ENCODE assay signal across 1 cellular context in the genomic region with DNA sequence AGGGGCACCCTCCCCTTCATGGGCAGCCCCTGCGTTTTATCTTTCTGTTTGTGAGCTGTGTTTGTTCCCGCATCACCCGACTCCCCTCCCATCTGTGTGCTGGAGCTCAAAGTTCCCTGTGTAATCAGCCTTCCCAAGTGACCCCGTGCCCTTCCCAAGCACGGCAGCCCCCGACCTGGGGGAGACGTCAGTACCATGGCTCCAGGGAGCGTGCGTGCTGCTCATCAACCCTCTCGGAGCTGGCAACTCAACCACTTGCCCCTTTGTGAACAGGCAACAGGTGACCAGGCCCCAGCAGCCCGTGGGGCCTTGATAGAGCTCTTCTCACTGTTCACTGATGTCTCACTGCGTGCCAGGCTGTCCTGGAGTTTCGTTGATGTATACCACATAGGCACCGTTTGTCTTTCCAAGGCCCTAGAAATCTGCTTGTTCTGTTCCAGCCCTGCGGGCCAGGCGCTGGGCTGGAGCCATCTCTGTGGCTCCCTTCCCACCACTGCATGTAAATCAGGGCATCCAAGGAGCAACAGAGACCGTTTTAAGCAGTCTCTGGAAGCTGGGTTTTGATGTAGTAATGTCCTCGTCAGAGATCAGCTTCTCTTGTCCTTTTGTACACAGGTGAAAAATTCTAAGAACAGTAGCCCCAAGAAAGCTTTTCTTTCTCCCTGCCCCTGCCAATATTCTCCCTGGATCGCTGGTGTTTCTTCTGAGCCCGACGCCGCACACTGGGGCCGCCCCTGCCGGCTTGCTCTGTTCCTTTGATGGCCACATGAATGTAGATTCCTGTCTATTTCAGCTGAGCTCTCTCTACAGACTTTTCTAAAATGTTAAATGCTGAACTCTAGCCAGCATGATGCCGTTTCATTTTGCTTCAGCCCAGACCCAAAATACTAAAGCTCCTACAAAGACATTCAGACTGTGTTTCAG.
TF ChIP-seq lines count a peak whose summit lies in the region.

No MANE protein-coding gene starts in this region.

TF ChIP-seq in HepG2, 621 proteins besides CTCF, POLR2A, EP300 and RAD21 (continued from another document and continues in another):
- TF ChIP-seq, protein P1, sequence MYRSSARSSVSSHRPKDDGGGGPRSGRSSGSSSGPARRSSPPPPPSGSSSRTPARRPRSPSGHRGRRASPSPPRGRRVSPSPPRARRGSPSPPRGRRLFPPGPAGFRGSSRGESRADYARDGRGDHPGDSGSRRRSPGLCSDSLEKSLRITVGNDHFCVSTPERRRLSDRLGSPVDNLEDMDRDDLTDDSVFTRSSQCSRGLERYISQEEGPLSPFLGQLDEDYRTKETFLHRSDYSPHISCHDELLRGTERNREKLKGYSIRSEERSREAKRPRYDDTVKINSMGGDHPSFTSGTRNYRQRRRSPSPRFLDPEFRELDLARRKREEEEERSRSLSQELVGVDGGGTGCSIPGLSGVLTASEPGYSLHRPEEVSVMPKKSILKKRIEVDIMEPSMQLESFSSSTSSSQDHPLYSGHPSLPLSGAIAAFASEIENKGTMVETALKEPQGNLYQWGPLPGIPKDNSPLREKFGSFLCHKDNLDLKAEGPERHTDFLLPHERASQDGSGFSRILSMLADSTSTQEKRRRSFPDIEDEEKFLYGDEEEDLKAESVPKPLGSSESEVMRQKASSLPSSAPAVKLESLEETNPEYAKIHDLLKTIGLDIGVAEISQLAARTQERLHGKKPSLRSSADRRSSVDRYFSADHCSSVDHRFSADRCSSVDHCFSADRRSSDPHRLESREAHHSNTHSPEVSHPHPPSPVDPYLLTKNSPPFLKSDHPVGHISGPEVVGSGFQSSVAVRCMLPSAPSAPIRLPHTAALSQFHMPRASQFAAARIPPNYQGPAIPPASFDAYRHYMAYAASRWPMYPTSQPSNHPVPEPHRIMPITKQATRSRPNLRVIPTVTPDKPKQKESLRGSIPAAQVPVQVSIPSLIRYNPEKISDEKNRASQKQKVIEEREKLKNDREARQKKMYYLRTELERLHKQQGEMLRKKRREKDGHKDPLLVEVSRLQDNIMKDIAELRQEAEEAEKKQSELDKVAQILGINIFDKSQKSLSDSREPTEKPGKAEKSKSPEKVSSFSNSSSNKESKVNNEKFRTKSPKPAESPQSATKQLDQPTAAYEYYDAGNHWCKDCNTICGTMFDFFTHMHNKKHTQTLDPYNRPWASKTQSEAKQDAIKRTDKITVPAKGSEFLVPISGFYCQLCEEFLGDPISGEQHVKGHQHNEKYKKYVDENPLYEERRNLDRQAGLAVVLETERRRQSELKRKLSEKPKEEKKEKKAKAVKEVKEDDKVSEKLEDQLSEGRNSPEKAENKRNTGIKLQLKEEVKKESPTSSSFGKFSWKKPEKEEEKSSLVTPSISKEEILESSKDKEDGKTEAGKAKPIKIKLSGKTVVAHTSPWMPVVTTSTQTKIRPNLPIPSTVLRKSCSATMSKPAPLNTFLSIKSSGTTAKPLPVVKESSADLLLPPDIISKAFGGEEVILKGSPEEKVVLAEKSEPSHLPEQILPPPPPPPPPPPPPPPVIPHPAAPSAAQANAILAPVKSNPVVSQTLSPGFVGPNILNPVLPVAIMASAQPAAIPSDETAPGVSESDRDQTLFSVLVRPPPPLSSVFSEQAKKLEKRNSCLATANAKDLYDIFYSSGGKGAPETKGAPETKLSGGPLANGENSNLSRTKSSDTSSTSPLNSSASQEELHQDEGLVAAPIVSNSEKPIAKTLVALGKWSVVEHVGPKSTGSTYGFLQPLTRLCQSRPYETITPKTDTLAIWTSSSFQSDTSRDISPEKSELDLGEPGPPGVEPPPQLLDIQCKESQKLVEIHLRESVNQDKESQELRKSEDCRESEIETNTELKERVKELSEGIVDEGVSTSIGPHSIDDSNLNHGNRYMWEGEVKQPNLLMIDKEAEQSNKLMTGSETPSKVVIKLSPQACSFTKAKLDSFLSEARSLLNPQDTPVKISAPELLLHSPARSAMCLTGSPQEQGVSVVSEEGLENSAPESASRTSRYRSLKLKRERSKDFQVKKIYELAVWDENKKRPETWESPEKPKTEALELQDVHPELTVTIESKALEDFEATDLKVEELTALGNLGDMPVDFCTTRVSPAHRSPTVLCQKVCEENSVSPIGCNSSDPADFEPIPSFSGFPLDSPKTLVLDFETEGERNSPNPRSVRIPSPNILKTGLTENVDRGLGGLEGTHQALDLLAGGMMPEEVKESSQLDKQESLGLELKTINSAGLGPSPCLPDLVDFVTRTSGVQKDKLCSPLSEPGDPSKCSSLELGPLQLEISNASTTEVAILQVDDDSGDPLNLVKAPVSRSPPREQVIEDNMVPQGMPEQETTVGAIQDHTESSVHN (CRISPR knock-in tag; IDR thresholded peaks at IDR 0.05), result 0 out of 2 replicates have a peak, but pooled peaks have one; percentile 63
- no peak for TF ChIP-seq TEAD2 (CRISPR knock-in tag; IDR thresholded peaks at IDR 0.05)
- no peak for TF ChIP-seq PRPF4 (IDR thresholded peaks at IDR 0.05; ENCODE audit: low read depth, low read length, poor library complexity, severe bottlenecking)
- TF ChIP-seq, protein P2, sequence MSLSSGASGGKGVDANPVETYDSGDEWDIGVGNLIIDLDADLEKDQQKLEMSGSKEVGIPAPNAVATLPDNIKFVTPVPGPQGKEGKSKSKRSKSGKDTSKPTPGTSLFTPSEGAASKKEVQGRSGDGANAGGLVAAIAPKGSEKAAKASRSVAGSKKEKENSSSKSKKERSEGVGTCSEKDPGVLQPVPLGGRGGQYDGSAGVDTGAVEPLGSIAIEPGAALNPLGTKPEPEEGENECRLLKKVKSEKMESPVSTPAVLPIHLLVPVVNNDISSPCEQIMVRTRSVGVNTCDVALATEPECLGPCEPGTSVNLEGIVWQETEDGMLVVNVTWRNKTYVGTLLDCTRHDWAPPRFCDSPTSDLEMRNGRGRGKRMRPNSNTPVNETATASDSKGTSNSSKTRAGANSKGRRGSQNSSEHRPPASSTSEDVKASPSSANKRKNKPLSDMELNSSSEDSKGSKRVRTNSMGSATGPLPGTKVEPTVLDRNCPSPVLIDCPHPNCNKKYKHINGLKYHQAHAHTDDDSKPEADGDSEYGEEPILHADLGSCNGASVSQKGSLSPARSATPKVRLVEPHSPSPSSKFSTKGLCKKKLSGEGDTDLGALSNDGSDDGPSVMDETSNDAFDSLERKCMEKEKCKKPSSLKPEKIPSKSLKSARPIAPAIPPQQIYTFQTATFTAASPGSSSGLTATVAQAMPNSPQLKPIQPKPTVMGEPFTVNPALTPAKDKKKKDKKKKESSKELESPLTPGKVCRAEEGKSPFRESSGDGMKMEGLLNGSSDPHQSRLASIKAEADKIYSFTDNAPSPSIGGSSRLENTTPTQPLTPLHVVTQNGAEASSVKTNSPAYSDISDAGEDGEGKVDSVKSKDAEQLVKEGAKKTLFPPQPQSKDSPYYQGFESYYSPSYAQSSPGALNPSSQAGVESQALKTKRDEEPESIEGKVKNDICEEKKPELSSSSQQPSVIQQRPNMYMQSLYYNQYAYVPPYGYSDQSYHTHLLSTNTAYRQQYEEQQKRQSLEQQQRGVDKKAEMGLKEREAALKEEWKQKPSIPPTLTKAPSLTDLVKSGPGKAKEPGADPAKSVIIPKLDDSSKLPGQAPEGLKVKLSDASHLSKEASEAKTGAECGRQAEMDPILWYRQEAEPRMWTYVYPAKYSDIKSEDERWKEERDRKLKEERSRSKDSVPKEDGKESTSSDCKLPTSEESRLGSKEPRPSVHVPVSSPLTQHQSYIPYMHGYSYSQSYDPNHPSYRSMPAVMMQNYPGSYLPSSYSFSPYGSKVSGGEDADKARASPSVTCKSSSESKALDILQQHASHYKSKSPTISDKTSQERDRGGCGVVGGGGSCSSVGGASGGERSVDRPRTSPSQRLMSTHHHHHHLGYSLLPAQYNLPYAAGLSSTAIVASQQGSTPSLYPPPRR (CRISPR knock-in tag; IDR thresholded peaks at IDR 0.05; ENCODE audit: borderline replicate concordance), result peak; percentile 76; the same call in 1 of the 2 replicates
- no peak for TF ChIP-seq RARG (CRISPR knock-in tag; IDR thresholded peaks at IDR 0.05; ENCODE audit: low read depth)
- TF ChIP-seq MAFG (CRISPR knock-in tag; IDR thresholded peaks at IDR 0.05), result no peak
- 0 out of 2 replicates have a peak, but pooled peaks have one; percentile 18 for TF ChIP-seq FOSL2 (CRISPR knock-in tag; IDR thresholded peaks at IDR 0.05)
- TF ChIP-seq SIX1 (CRISPR knock-in tag; IDR thresholded peaks at IDR 0.05; ENCODE audit: borderline replicate concordance), result no peak
- TF ChIP-seq ZNF546 (CRISPR knock-in tag; conservative IDR thresholded peaks at IDR 0.05), result no peak
- peak; percentile 80 for TF ChIP-seq DPF2 (CRISPR knock-in tag; IDR thresholded peaks at IDR 0.05; ENCODE audit: borderline replicate concordance, low read depth)
- TF ChIP-seq, protein P3, sequence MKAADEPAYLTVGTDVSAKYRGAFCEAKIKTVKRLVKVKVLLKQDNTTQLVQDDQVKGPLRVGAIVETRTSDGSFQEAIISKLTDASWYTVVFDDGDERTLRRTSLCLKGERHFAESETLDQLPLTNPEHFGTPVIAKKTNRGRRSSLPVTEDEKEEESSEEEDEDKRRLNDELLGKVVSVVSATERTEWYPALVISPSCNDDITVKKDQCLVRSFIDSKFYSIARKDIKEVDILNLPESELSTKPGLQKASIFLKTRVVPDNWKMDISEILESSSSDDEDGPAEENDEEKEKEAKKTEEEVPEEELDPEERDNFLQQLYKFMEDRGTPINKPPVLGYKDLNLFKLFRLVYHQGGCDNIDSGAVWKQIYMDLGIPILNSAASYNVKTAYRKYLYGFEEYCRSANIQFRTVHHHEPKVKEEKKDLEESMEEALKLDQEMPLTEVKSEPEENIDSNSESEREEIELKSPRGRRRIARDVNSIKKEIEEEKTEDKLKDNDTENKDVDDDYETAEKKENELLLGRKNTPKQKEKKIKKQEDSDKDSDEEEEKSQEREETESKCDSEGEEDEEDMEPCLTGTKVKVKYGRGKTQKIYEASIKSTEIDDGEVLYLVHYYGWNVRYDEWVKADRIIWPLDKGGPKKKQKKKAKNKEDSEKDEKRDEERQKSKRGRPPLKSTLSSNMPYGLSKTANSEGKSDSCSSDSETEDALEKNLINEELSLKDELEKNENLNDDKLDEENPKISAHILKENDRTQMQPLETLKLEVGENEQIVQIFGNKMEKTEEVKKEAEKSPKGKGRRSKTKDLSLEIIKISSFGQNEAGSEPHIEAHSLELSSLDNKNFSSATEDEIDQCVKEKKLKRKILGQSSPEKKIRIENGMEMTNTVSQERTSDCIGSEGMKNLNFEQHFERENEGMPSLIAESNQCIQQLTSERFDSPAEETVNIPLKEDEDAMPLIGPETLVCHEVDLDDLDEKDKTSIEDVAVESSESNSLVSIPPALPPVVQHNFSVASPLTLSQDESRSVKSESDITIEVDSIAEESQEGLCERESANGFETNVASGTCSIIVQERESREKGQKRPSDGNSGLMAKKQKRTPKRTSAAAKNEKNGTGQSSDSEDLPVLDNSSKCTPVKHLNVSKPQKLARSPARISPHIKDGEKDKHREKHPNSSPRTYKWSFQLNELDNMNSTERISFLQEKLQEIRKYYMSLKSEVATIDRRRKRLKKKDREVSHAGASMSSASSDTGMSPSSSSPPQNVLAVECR (CRISPR knock-in tag; IDR thresholded peaks at IDR 0.05; ENCODE audit: borderline replicate concordance), result peak; percentile 47; the same call in 1 of the 2 replicates
- TF ChIP-seq NCOA5 (CRISPR knock-in tag; IDR thresholded peaks at IDR 0.05), result no peak
- TF ChIP-seq, protein P4, sequence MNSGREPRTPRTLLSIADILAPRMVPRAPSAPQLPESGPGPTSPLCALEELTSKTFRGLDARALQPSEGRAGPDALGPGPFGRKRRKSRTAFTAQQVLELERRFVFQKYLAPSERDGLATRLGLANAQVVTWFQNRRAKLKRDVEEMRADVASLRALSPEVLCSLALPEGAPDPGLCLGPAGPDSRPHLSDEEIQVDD (CRISPR knock-in tag; IDR thresholded peaks at IDR 0.05; ENCODE audit: borderline replicate concordance), result no peak
- TF ChIP-seq MAFK (conservative IDR thresholded peaks at IDR 0.05 in 1 of 2, IDR thresholded peaks at IDR 0.05 in 1 of 2; ENCODE audit: low read length in 2 of 2), result no peak
- TF ChIP-seq ZFP37 (CRISPR knock-in tag; IDR thresholded peaks at IDR 0.05; ENCODE audit: borderline replicate concordance), result no peak
- TF ChIP-seq TCF7 (IDR thresholded peaks at IDR 0.05; ENCODE audit: low read depth), result 0 out of 2 replicates have a peak, but pooled peaks have one; percentile 2
- no peak; the same call in 1 of the 2 replicates for TF ChIP-seq ZNF543 (CRISPR knock-in tag; IDR thresholded peaks at IDR 0.05)
- no peak for TF ChIP-seq MIER3 (CRISPR knock-in tag; IDR thresholded peaks at IDR 0.05; ENCODE audit: borderline replicate concordance)
- TF ChIP-seq, protein P5, sequence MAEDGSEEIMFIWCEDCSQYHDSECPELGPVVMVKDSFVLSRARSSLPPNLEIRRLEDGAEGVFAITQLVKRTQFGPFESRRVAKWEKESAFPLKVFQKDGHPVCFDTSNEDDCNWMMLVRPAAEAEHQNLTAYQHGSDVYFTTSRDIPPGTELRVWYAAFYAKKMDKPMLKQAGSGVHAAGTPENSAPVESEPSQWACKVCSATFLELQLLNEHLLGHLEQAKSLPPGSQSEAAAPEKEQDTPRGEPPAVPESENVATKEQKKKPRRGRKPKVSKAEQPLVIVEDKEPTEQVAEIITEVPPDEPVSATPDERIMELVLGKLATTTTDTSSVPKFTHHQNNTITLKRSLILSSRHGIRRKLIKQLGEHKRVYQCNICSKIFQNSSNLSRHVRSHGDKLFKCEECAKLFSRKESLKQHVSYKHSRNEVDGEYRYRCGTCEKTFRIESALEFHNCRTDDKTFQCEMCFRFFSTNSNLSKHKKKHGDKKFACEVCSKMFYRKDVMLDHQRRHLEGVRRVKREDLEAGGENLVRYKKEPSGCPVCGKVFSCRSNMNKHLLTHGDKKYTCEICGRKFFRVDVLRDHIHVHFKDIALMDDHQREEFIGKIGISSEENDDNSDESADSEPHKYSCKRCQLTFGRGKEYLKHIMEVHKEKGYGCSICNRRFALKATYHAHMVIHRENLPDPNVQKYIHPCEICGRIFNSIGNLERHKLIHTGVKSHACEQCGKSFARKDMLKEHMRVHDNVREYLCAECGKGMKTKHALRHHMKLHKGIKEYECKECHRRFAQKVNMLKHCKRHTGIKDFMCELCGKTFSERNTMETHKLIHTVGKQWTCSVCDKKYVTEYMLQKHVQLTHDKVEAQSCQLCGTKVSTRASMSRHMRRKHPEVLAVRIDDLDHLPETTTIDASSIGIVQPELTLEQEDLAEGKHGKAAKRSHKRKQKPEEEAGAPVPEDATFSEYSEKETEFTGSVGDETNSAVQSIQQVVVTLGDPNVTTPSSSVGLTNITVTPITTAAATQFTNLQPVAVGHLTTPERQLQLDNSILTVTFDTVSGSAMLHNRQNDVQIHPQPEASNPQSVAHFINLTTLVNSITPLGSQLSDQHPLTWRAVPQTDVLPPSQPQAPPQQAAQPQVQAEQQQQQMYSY (CRISPR knock-in tag; IDR thresholded peaks at IDR 0.05), result no peak
- TF ChIP-seq, protein P6, sequence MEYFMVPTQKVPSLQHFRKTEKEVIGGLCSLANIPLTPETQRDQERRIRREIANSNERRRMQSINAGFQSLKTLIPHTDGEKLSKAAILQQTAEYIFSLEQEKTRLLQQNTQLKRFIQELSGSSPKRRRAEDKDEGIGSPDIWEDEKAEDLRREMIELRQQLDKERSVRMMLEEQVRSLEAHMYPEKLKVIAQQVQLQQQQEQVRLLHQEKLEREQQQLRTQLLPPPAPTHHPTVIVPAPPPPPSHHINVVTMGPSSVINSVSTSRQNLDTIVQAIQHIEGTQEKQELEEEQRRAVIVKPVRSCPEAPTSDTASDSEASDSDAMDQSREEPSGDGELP (IDR thresholded peaks at IDR 0.05; ENCODE audit: borderline replicate concordance, low read depth), result peak; percentile 45; the same call in 1 of the 2 replicates
- no peak for TF ChIP-seq FOXP1 (IDR thresholded peaks at IDR 0.05)
- peak; percentile 43; the same call in 1 of the 2 replicates for TF ChIP-seq FOXP1 (CRISPR knock-in tag; IDR thresholded peaks at IDR 0.05)
- TF ChIP-seq, protein P7, sequence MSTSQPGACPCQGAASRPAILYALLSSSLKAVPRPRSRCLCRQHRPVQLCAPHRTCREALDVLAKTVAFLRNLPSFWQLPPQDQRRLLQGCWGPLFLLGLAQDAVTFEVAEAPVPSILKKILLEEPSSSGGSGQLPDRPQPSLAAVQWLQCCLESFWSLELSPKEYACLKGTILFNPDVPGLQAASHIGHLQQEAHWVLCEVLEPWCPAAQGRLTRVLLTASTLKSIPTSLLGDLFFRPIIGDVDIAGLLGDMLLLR (CRISPR knock-in tag; IDR thresholded peaks at IDR 0.05), result no peak
